ENCODE assay signal across 27 cellular contexts in genomic region chr2:2827237-2827636, GRCh38.
"Had no signal": no experiment of that assay in that cellular context is flagged by ENCODE, and none has a peak within 500 bp of the region (broad histone marks: within the 10 kb centered on the region; RNA-seq: fewer than 3 reads in every experiment).

No MANE protein-coding gene starts in this region.

- H3K27ac Mint-ChIP-seq: activated naive CD4-positive, alpha-beta T cell treated with anti-CD3 and anti-CD28 coated beads, Interleukin-2, amount 50 U/mL, for 24 hours; activated naive CD8-positive, alpha-beta T cell treated with anti-CD3 and anti-CD28 coated beads, Interleukin-2, amount 50 U/mL, for 24 hours; activated T-helper 2 cell treated with anti-CD3 and anti-CD28 coated beads, Interferon-gamma antibody, Interleukin-2, Interleukin-4, amounts not matched to agents 10 μg/mL and 5 μg/mL and 100 μg/mL, durations not matched to agents 14 hours and 24 hours and 36 hours; dendritic cell treated with granulocyte-macrophage colony-stimulating factor and Interleukin-4, amounts not matched to agents 40 ng/mL and 50 ng/mL, for 4 days; T-helper 17 cell had no signal

- H3K36me3 Mint-ChIP-seq: activated naive CD4-positive, alpha-beta T cell treated with anti-CD3 and anti-CD28 coated beads, Interleukin-2, amount 50 U/mL, for 24 hours had no signal

- H3K4me1 Mint-ChIP-seq: activated naive CD4-positive, alpha-beta T cell treated with anti-CD3 and anti-CD28 coated beads, Interleukin-2, amount 50 U/mL, for 24 hours; activated naive CD8-positive, alpha-beta T cell treated with anti-CD3 and anti-CD28 coated beads, Interleukin-2, amount 50 U/mL, for 24 hours; T-helper 17 cell had no signal

- H3K27ac ChIP-seq: esophagus muscularis mucosa, foreskin keratinocyte, heart right ventricle, left lung, lower lobe of right lung, parathyroid adenoma, right atrium auricular region, tibial nerve, uterus had no signal

- H3K9me3 ChIP-seq: esophagus muscularis mucosa, left lung, lower lobe of right lung, right atrium auricular region, uterus had no signal

- ATAC-seq: activated naive CD8-positive, alpha-beta T cell treated with anti-CD3 and anti-CD28 coated beads, Interleukin-2, amount 50 U/mL, for 24 hours; foreskin keratinocyte; heart right ventricle; left lung; lower lobe of right lung; SK-N-SH treated with all-trans-retinoic acid at 6 μM for 48 hours; T-helper 17 cell had no signal

- DNase-seq: activated CD4-positive, CD25-positive, alpha-beta regulatory T cell treated with anti-CD3 and anti-CD28 coated beads, Interleukin-2, amount 50 U/mL, for 72 hours; activated naive CD8-positive, alpha-beta T cell treated with anti-CD3 and anti-CD28 coated beads, Interleukin-2, amount 50 U/mL, for 24 hours; activated T-cell treated with anti-CD3 and anti-CD28 coated beads, Interleukin-2, amount 50 U/mL, for 48 hours; amygdala; caudate nucleus; effector CD4-positive, alpha-beta T cell; foreskin keratinocyte; heart right ventricle; kidney glomerular epithelial cell; left lung; lower lobe of right lung; mesendoderm; nucleus accumbens; stimulated activated CD4-positive, alpha-beta T cell treated with anti-CD3 and anti-CD28 coated beads, Interleukin-15, amount 100 ng/mL, for 24 hours; stimulated activated naive CD4-positive, alpha-beta T cell; T-helper 17 cell; T1000 had no signal

- H3K9ac ChIP-seq: parathyroid adenoma had no signal

- H3K27me3 ChIP-seq: esophagus muscularis mucosa, foreskin keratinocyte, heart right ventricle, left lung, right atrium auricular region, tibial nerve, uterus had no signal

- H3K4me3 ChIP-seq: esophagus muscularis mucosa, heart right ventricle, left lung, lower lobe of right lung, right atrium auricular region, smooth muscle cell, tibial nerve, uterus had no signal

- H3K4me1 ChIP-seq: esophagus muscularis mucosa, foreskin keratinocyte, heart right ventricle, left lung, lower lobe of right lung, right atrium auricular region, tibial nerve, uterus had no signal

- H3K4me3 Mint-ChIP-seq: activated naive CD4-positive, alpha-beta T cell treated with anti-CD3 and anti-CD28 coated beads, Interleukin-2, amount 50 U/mL, for 24 hours; activated naive CD8-positive, alpha-beta T cell treated with anti-CD3 and anti-CD28 coated beads, Interleukin-2, amount 50 U/mL, for 24 hours; dendritic cell treated with granulocyte-macrophage colony-stimulating factor and Interleukin-4, amounts not matched to agents 40 ng/mL and 50 ng/mL, for 4 days; T-helper 17 cell had no signal

- H3K9me3 Mint-ChIP-seq: activated T-helper 2 cell treated with anti-CD3 and anti-CD28 coated beads, Interferon-gamma antibody, Interleukin-2, Interleukin-4, amounts not matched to agents 10 μg/mL and 5 μg/mL and 100 μg/mL, durations not matched to agents 14 hours and 24 hours and 36 hours had no signal

- H3K36me3 ChIP-seq: esophagus muscularis mucosa, heart right ventricle, left lung, lower lobe of right lung, right atrium auricular region, tibial nerve, uterus had no signal

- H3K27me3 Mint-ChIP-seq: dendritic cell treated with granulocyte-macrophage colony-stimulating factor and Interleukin-4, amounts not matched to agents 40 ng/mL and 50 ng/mL, for 4 days; T-helper 17 cell had no signal
